In genomic region chr11:108012139-108012725, GRCh38 we compare ENCODE assay signal across 1 cellular context.
TF ChIP-seq lines count a peak whose summit lies in the region.

No MANE protein-coding gene starts in this region.

TF ChIP-seq in K562, 482 proteins besides CTCF, POLR2A, EP300 and RAD21:
- TF ChIP-seq MLLT1 (IDR thresholded peaks at IDR 0.05) (0 out of 4 replicates have a peak, but pooled peaks of 1 of the 2 experiments have one; percentile 31), MYC (IDR thresholded peaks at IDR 0.05; ENCODE audit: low read depth, low read length) (no peak), MYC (CRISPR knock-in tag; IDR thresholded peaks at IDR 0.05; ENCODE audit: borderline replicate concordance, low read depth) (no peak), TOE1 (IDR thresholded peaks at IDR 0.05; ENCODE audit: borderline replicate concordance) (no peak), TOE1 (CRISPR knock-in tag; IDR thresholded peaks at IDR 0.05; ENCODE audit: borderline replicate concordance, low read depth) (no peak), PRDM10 (IDR thresholded peaks at IDR 0.05; ENCODE audit: partially characterized antibody) (peak; percentile 87), ZNF175 (CRISPR knock-in tag; IDR thresholded peaks at IDR 0.05; ENCODE audit: low read depth) (no peak)
TF ChIP-seq in K562: peak in this region for 2.
